13 cellular contexts compared by ENCODE assay signal in genomic region chr9:23322392-23322791, GRCh38.
A peak's percentile ranks its signal among the peaks of the same experiment; 100 is the strongest.
DNase-seq lines count a peak whose midpoint lies in the region; ATAC-seq and TF ChIP-seq lines count a peak whose summit lies in the region.
"Had no signal": no experiment of that assay in that cellular context is flagged by ENCODE, and none has a peak within 500 bp of the region (broad histone marks: within the 10 kb centered on the region; RNA-seq: fewer than 3 reads in every experiment).

No MANE protein-coding gene starts in this region.

- H3K27me3 ChIP-seq in right lobe of liver (no peaks in the 10 kb centered on the region), neuronal stem cell (ENCODE audit: control insufficient read depth in 3 of 3, insufficient read depth in 3 of 3, low read depth in 1 of 3, low read length in 3 of 3) (no peaks in the 10 kb centered on the region)
- H3K27me3 ChIP-seq: right atrium auricular region had no signal

- no peak overlapping the region for H2BK15ac ChIP-seq in neuronal stem cell (ENCODE audit: low read length)

- no peak overlapping the region for H2AK5ac ChIP-seq in neuronal stem cell (ENCODE audit: low read depth, low read length)

- H3K9me3 ChIP-seq in right lobe of liver (no peaks in the 10 kb centered on the region), neuronal stem cell (replicated peaks in 1 of 2; ENCODE audit: control insufficient read depth in 2 of 2, insufficient read depth in 1 of 2, low read depth in 1 of 2, low read length in 2 of 2) (no peaks in the 10 kb centered on the region)
- H3K9me3 ChIP-seq: right atrium auricular region had no signal

- no peak overlapping the region for H3K4me3 Mint-ChIP-seq in activated CD4-positive, alpha-beta T cell treated with anti-CD3 and anti-CD28 coated beads, Interleukin-2, amount 10 ng/mL, durations not matched to agents 24 days and 14 days
- H3K4me3 Mint-ChIP-seq: activated B cell treated with CpG ODN at 0.5 μM for 24 hours; CD4-positive, alpha-beta T cell had no signal

- WGBS in right lobe of liver (ENCODE audit: insufficient coverage, low coverage, low lambda C conversion rate, missing lambda C conversion rate): 45% methylated on average over 4 of the region's 4 CpGs
- WGBS in neuronal stem cell (ENCODE audit: extremely low coverage in 2 of 2, insufficient read length in 2 of 2, insufficient replicate concordance in 1 of 2), 2 donors: no CpG with 5 or more reads among the region's 4 CpGs

- H3K27me3 Mint-ChIP-seq in activated CD4-positive, alpha-beta T cell treated with anti-CD3 and anti-CD28 coated beads, Interleukin-2, amount 10 ng/mL, durations not matched to agents 24 days and 14 days: no peaks in the 10 kb centered on the region
- H3K27me3 Mint-ChIP-seq: activated B cell treated with CpG ODN at 0.5 μM for 24 hours; CD4-positive, alpha-beta T cell had no signal

- H3K4me1 ChIP-seq in right lobe of liver (peaks cover 0 to 38% (median 3%) of the 10 kb centered on the region in 4 donors), neuronal stem cell (ENCODE audit: control insufficient read depth in 2 of 2, insufficient read depth in 1 of 2, low read depth in 1 of 2, low read length in 2 of 2) (no peaks in the 10 kb centered on the region)
- H3K4me1 ChIP-seq: right atrium auricular region had no signal

- ATAC-seq in right lobe of liver: peak; percentile 54 to 71 (median 66)

- H3K14ac ChIP-seq in neuronal stem cell (ENCODE audit: low read length): no peak overlapping the region

- no peak overlapping the region for H2BK120ac ChIP-seq in neuronal stem cell (ENCODE audit: low read depth, low read length)

- peak; percentile 1 for DNase-seq in GM03348 (ENCODE audit: low spot score)
- peak; percentile 22 for DNase-seq in M059J (ENCODE audit: low read depth)
- no peak for DNase-seq in astrocyte of the cerebellum (ENCODE audit: low read depth)
- DNase-seq in right lobe of liver: no peak
- no peak for DNase-seq in NCI-H2081 treated with DMSO at 0.1 percent for 48 hours (lab: John Stamatoyannopoulos, UW)
- no peak for DNase-seq in neuronal stem cell (ENCODE audit: low spot score)
- no peak for DNase-seq in activated CD4-positive, alpha-beta T cell treated with anti-CD3 and anti-CD28 coated beads, Interleukin-2, amount 10 ng/mL, durations not matched to agents 24 days and 14 days
- DNase-seq in DMS79 (lab: John Stamatoyannopoulos, UW): no peak
- DNase-seq: activated B cell treated with CpG ODN at 0.5 μM for 24 hours; anterior cingulate cortex; CD4-positive, alpha-beta T cell; SHP77 treated with DMSO at 0.1 percent for 48 hours had no signal

- no peaks in the 10 kb centered on the region for H3K79me1 ChIP-seq in neuronal stem cell (ENCODE audit: low read depth, low read length)

- no peak overlapping the region for H2AFZ ChIP-seq in neuronal stem cell (ENCODE audit: low read length)

- peaks cover 9% of the 10 kb centered on the region for H3K9me3 Mint-ChIP-seq in activated CD4-positive, alpha-beta T cell treated with anti-CD3 and anti-CD28 coated beads, Interleukin-2, amount 10 ng/mL, durations not matched to agents 24 days and 14 days
- H3K9me3 Mint-ChIP-seq: activated B cell treated with CpG ODN at 0.5 μM for 24 hours had no signal

- H3K4me1 Mint-ChIP-seq in activated CD4-positive, alpha-beta T cell treated with anti-CD3 and anti-CD28 coated beads, Interleukin-2, amount 10 ng/mL, durations not matched to agents 24 days and 14 days: no peaks in the 10 kb centered on the region
- H3K4me1 Mint-ChIP-seq: activated B cell treated with CpG ODN at 0.5 μM for 24 hours had no signal

- H3K23ac ChIP-seq in neuronal stem cell (ENCODE audit: low read depth, low read length, poor library complexity): no peak overlapping the region

- no peak overlapping the region for H3K18ac ChIP-seq in neuronal stem cell (ENCODE audit: low read length)

- H3K4me3 ChIP-seq in astrocyte of the cerebellum (ENCODE audit: low read depth, low read length) (no peak overlapping the region), right lobe of liver (no peak overlapping the region), neuronal stem cell (ENCODE audit: low read length in 2 of 2) (no peak overlapping the region)
- H3K4me3 ChIP-seq: right atrium auricular region had no signal

- no peak for TF ChIP-seq POLR2A in right lobe of liver (IDR thresholded peaks at IDR 0.05)

- no peak overlapping the region for H3K4me2 ChIP-seq in neuronal stem cell (ENCODE audit: insufficient read depth, low read length, poor library complexity, severe bottlenecking)

- no peak overlapping the region for H2BK12ac ChIP-seq in neuronal stem cell (ENCODE audit: low read length)

- no peak overlapping the region for H2BK5ac ChIP-seq in neuronal stem cell (ENCODE audit: low read length)

- no peak overlapping the region for H3K4ac ChIP-seq in neuronal stem cell (ENCODE audit: low read length)

- in situ Hi-C loops in astrocyte of the cerebellum (cut with HindIII; ENCODE audit: low sequenced_read_pairs): no loop called here

- H3K36me3 ChIP-seq in right lobe of liver: no peaks in the 10 kb centered on the region
- H3K36me3 ChIP-seq in neuronal stem cell (replicated peaks in 1 of 2; ENCODE audit: control insufficient read depth in 2 of 2, insufficient read depth in 2 of 2, low read length in 2 of 2): no peaks in the 10 kb centered on the region
- H3K36me3 ChIP-seq: right atrium auricular region had no signal

- no peak overlapping the region for H4K91ac ChIP-seq in neuronal stem cell (ENCODE audit: low read depth, low read length, poor library complexity)

- no peaks in the 10 kb centered on the region for H3K36me3 Mint-ChIP-seq in activated CD4-positive, alpha-beta T cell treated with anti-CD3 and anti-CD28 coated beads, Interleukin-2, amount 10 ng/mL, durations not matched to agents 24 days and 14 days (ENCODE audit: low read depth)

- TF ChIP-seq CTCF in astrocyte of the cerebellum (IDR thresholded peaks at IDR 0.05; ENCODE audit: low read depth, low read length, missing control alignments) (peak; percentile 37), right lobe of liver (IDR thresholded peaks at IDR 0.05) (peak; percentile 46 to 56 (median 50))

- H4K8ac ChIP-seq in neuronal stem cell (ENCODE audit: low read depth, low read length): no peak overlapping the region

- H3K27ac ChIP-seq in right lobe of liver (no peak overlapping the region), neuronal stem cell (replicated peaks; ENCODE audit: low read length) (no peak overlapping the region)
- H3K27ac ChIP-seq: right atrium auricular region had no signal

- no peak overlapping the region for H3K9ac ChIP-seq in neuronal stem cell (ENCODE audit: low read depth, low read length, poor library complexity)

- H3K27ac Mint-ChIP-seq in activated CD4-positive, alpha-beta T cell treated with anti-CD3 and anti-CD28 coated beads, Interleukin-2, amount 10 ng/mL, durations not matched to agents 24 days and 14 days: no peak overlapping the region
- H3K27ac Mint-ChIP-seq: activated B cell treated with CpG ODN at 0.5 μM for 24 hours; CD4-positive, alpha-beta T cell had no signal

- intact Hi-C loops in right lobe of liver (cut with DNase I): no loop called here
- intact Hi-C loops in activated CD4-positive, alpha-beta T cell treated with anti-CD3 and anti-CD28 coated beads, Interleukin-2, amount 10 ng/mL, durations not matched to agents 24 days and 14 days (cut with micrococcal nuclease): no loop called here

Comparison
In these comparisons a context has a peak if more than half of its experiments do, and no peak if none do; other contexts are left out.
1. DNase-seq: peak in GM03348 (single experiment) and M059J (single experiment); none in astrocyte of the cerebellum (single experiment), right lobe of liver (0 of 3), NCI-H2081 treated with DMSO at 0.1 percent for 48 hours (single experiment), neuronal stem cell (single experiment), activated CD4-positive, alpha-beta T cell treated with anti-CD3 and anti-CD28 coated beads, Interleukin-2, amount 10 ng/mL, durations not matched to agents 24 days and 14 days (single experiment) and DMS79 (single experiment).